Comparison of ENCODE assay signal across 8 cellular contexts in the genomic region with DNA sequence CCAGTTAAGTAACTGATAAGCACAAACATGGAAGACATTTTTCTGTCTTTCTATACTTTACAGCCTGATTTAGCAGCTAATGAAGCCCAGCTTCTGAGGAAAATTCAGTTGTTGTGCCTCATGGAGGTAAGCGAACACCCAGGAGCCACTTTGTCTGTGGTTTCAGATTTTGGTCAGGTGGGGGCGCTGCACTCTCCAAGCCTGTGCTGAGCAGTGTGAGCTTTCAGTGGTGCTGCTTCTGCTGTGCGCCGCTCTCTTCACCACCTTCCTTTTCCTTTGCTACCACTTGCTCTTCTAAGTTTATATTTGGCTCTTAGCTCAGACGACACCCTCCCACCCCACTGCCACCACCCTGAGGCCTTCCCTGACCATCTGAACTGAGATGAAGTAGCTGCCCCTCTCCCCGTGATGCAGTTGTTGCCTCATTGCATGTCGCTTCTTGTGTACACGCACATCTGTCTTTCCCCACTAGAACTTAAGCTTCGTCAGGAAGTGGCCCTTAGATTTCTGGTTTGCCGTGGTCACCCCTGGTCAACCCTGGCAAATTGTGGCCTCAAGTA. TPM values are rescaled to one million over a fixed set of nuclear protein-coding genes. Genes with fewer than 3 reads are reported as not detected.
A peak's percentile ranks its signal among the peaks of the same experiment; 100 is the strongest.
DNase-seq lines count a peak whose midpoint lies in the region; ATAC-seq and TF ChIP-seq lines count a peak whose summit lies in the region.

No MANE protein-coding gene starts in this region.

- H3K36me3 Mint-ChIP-seq in HFFc6 (ENCODE audit: low read depth) (peaks cover 32% of the 10 kb centered on the region), T-helper 17 cell (ENCODE audit: low read depth) (peaks cover 5% of the 10 kb centered on the region), immature natural killer cell (peaks cover 27 to 45% (median 27%) of the 10 kb centered on the region in 3 donors)

- H3K27ac Mint-ChIP-seq in HFFc6 (peak overlapping the region; percentile 20; the same call in 1 of the 2 replicates), T-helper 17 cell (peak overlapping the region; percentile 51), immature natural killer cell (peak overlapping the region; percentile 28 to 89 (median 82))

- H3K4me3 Mint-ChIP-seq in HFFc6 = no peak overlapping the region
- no peak overlapping the region for H3K4me3 Mint-ChIP-seq in T-helper 17 cell
- peak overlapping the region in 1 of 5 donors; percentile 36 for H3K4me3 Mint-ChIP-seq in immature natural killer cell

- peak; percentile 83 for TF ChIP-seq CTCF in HFFc6 (IDR thresholded peaks at IDR 0.05)

- H3K4me1 Mint-ChIP-seq in HFFc6 (ENCODE audit: low read depth) (no peaks in the 10 kb centered on the region), T-helper 17 cell (peaks cover 14% of the 10 kb centered on the region), immature natural killer cell (peaks cover 9 to 10% of the 10 kb centered on the region in 2 donors)

- DNase-seq in Ammon's horn (ENCODE audit: low spot score) = peak; percentile 64
- peak; percentile 45 for DNase-seq in HFFc6
- DNase-seq in T-helper 17 cell = peak; percentile 50 to 78 (median 65)
- peak; percentile 48 for DNase-seq in amniotic epithelial cell (ENCODE audit: low read depth)
- DNase-seq in immature natural killer cell = peak; percentile 70 to 77 (median 73)
- peak; percentile 56 to 73 for DNase-seq in stimulated activated CD4-positive, alpha-beta T cell treated with anti-CD3 and anti-CD28 coated beads, Interleukin-1b, Interleukin-23, amount 100 ng/mL, for 4 hours (ENCODE audit: low read depth in 2 of 2)

- no peaks in the 10 kb centered on the region for H3K9me3 Mint-ChIP-seq in HFFc6
- H3K9me3 Mint-ChIP-seq in immature natural killer cell = no peaks in the 10 kb centered on the region

- peak; percentile 98 for ATAC-seq in T-helper 17 cell
- ATAC-seq in GM19467 (IDR thresholded peaks at IDR 0.05; ENCODE audit: unreplicated experiment) = no peak
- no peak for ATAC-seq in GM18873 (IDR thresholded peaks at IDR 0.05; ENCODE audit: low FRiP score, unreplicated experiment)

- no peaks in the 10 kb centered on the region; the same call in 1 of the 2 replicates for H3K27me3 Mint-ChIP-seq in HFFc6 (ENCODE audit: insufficient read depth)
- H3K27me3 Mint-ChIP-seq in T-helper 17 cell = no peaks in the 10 kb centered on the region
- peaks cover 0 to 2% (median 2%) of the 10 kb centered on the region in 3 donors for H3K27me3 Mint-ChIP-seq in immature natural killer cell (ENCODE audit: low read depth in 3 of 3)

- no peaks in the 10 kb centered on the region for H3K9me3 ChIP-seq in T-helper 17 cell (ENCODE audit: control insufficient read depth, low read length, poor library complexity, severe bottlenecking)

RNA-seq across cellular contexts. Expression of a gene that starts 14.0 kb away (rescaled TPM):
- 100 to 1,000 TPM; 167 to 180 (median 172) TPM for total RNA-seq in HFFc6 (2021; fragmentation: NEBNext Ultra II Directional; extraction: Animal tissue kit (Norgen Biotek cat#: 25700))
- 10 to 100 TPM; 60.6 to 63.6 TPM for total RNA-seq in T-helper 17 cell
- polyA plus RNA-seq in immature natural killer cell = 100 to 1,000 TPM; 257 to 353 (median 345) TPM

RNA-seq across cellular contexts. Expression of a gene that starts 14.7 kb away (rescaled TPM):
- 10 to 100 TPM in 4 of 6 experiments, 1 to 10 TPM in 2; 8.0 to 10.9 (median 10.2) TPM for total RNA-seq in HFFc6 (2021; fragmentation: NEBNext Ultra II Directional; extraction: Animal tissue kit (Norgen Biotek cat#: 25700))
- 10 to 100 TPM; 17.1 to 17.5 TPM for total RNA-seq in T-helper 17 cell
- polyA plus RNA-seq in immature natural killer cell = 10 to 100 TPM in 1 of 3 donors, 1 to 10 TPM in 2; 6.7 to 11.1 (median 7.4) TPM

RNA-seq across cellular contexts. Expression of a gene that starts 27.4 kb away (rescaled TPM):
- total RNA-seq in HFFc6 (2021; fragmentation: NEBNext Ultra II Directional; extraction: Animal tissue kit (Norgen Biotek cat#: 25700)) = not detected
- total RNA-seq in T-helper 17 cell = 1 to 10 TPM; 3.5 to 4.3 TPM
- 1 to 10 TPM in 2 of 3 donors, not detected in 1; 1.6 to 5.1 TPM for polyA plus RNA-seq in immature natural killer cell

RNA-seq across cellular contexts. Expression of a gene that starts 38.1 kb away (rescaled TPM):
- 10 to 100 TPM in 4 of 6 experiments, 1 to 10 TPM in 2; 9.7 to 12.2 (median 11.4) TPM for total RNA-seq in HFFc6 (2021; fragmentation: NEBNext Ultra II Directional; extraction: Animal tissue kit (Norgen Biotek cat#: 25700))
- total RNA-seq in T-helper 17 cell = 100 to 1,000 TPM; 317 to 350 TPM
- 10 to 100 TPM in 2 of 3 donors, 1 to 10 TPM in 1; 8.1 to 17.4 (median 11.4) TPM for polyA plus RNA-seq in immature natural killer cell

RNA-seq across cellular contexts. Expression of a gene that starts 43.3 kb away (rescaled TPM):
- 100 to 1,000 TPM; 163 to 194 (median 164) TPM for total RNA-seq in HFFc6 (2021; fragmentation: NEBNext Ultra II Directional; extraction: Animal tissue kit (Norgen Biotek cat#: 25700))
- 10 to 100 TPM; 69.2 to 76.0 TPM for total RNA-seq in T-helper 17 cell
- polyA plus RNA-seq in immature natural killer cell = 100 to 1,000 TPM in 2 of 3 donors, 10 to 100 TPM in 1; 91.0 to 132 (median 106) TPM

Comparison
In these comparisons a context has a peak if more than half of its experiments do, and no peak if none do; other contexts are left out.
1. H3K27ac Mint-ChIP-seq: peak in every context shown above with its lines; median percentile 82 in immature natural killer cell; 51 in T-helper 17 cell; 20 in HFFc6.
2. RNA of a gene that starts 27.4 kb away (total RNA-seq): 3.5 to 4.3 TPM in T-helper 17 cell; not detected in HFFc6; every median in the first group is over 4 times any median in the second.
3. Peak in every context shown above with its lines, with median percentiles within 50 percentile points of each other: DNase-seq.